In genomic region chr9:95327239-95327865, GRCh38 we compare ENCODE assay signal across 23 cellular contexts. TPM values are rescaled to one million over a fixed set of nuclear protein-coding genes. Genes with fewer than 3 reads are reported as not detected.
DNase-seq lines count a peak whose midpoint lies in the region; TF ChIP-seq lines count a peak whose summit lies in the region.
"Had no signal": no experiment of that assay in that cellular context is flagged by ENCODE, and none has a peak within 500 bp of the region (broad histone marks: within the 10 kb centered on the region; RNA-seq: fewer than 3 reads in every experiment).

No MANE protein-coding gene starts in this region.

- no TSS peak for BruUV-seq in OCI-LY7 (replicated peaks; lab: Mats Ljungman, UMichigan)

- no peaks in the 10 kb centered on the region for H3K79me2 ChIP-seq in OCI-LY7 (ENCODE audit: insufficient read depth, low read depth, low read length)

- no peak for TF ChIP-seq CTCF in OCI-LY7 (conservative IDR thresholded peaks at IDR 0.05; ENCODE audit: low read length)
- no peak for TF ChIP-seq CTCF in endodermal cell (conservative IDR thresholded peaks at IDR 0.05)

- H3K4me1 ChIP-seq in OCI-LY7 (ENCODE audit: insufficient read depth, low read length, poor library complexity, severe bottlenecking) (no peaks in the 10 kb centered on the region), endodermal cell (ENCODE audit: control insufficient read depth, insufficient read depth, low read length) (no peaks in the 10 kb centered on the region)

- H3K36me3 Mint-ChIP-seq in endodermal cell (ENCODE audit: low read depth) = peaks cover 5% of the 10 kb centered on the region

- no peaks in the 10 kb centered on the region for H3K9me2 ChIP-seq in OCI-LY7 (ENCODE audit: insufficient read depth, low read length)

- DNase-seq in DMS53 (lab: John Stamatoyannopoulos, UW) (peak; percentile 10), DMS53 treated with DMSO at 0.1 percent for 48 hours (lab: John Stamatoyannopoulos, UW; ENCODE audit: unreplicated experiment) (no peak), OCI-LY7 (ENCODE audit: low spot score) (peak; percentile 22), endodermal cell (no peak), NCI-H748 (lab: John Stamatoyannopoulos, UW; ENCODE audit: unreplicated experiment) (no peak), mesenteric fat pad (ENCODE audit: low spot score) (no peak)
- DNase-seq in stimulated activated naive CD4-positive, alpha-beta T cell treated with Interleukin-2 at 50 U/mL for 16 hours (lab: John Stamatoyannopoulos, UW) = no peak
- DNase-seq: 8988T; AML-193; C1 segment of cervical spinal cord; Calu3; CD8-positive, alpha-beta T cell; DMS79; Kasumi-1; MM.1S; NCI-H1048; NCI-H1417 treated with DMSO at 0.1 percent for 48 hours; NCI-H2029; NCI-H345; NCI-H524 treated with DMSO at 0.1 percent for 48 hours; SHP77 had no signal

- H3K27ac ChIP-seq in OCI-LY7 (ENCODE audit: low read depth, low read length, poor library complexity, severe bottlenecking) = no peak overlapping the region
- no peak overlapping the region for H3K27ac ChIP-seq in endodermal cell (ENCODE audit: low read depth, low read length)

- H3K9ac ChIP-seq in endodermal cell (ENCODE audit: extremely low read depth, low read length, poor library complexity, severe bottlenecking) = no peak overlapping the region

- 47 to 67% methylated on average over 1 of the region's 1 CpG for WGBS in endodermal cell (ENCODE audit: insufficient coverage in 1 of 2, insufficient read length in 1 of 2), 2 experiments

- no peak overlapping the region for H3K4me3 Mint-ChIP-seq in endodermal cell
- H3K4me3 Mint-ChIP-seq: CD8-positive, alpha-beta T cell; T-helper 1 cell treated with Interleukin-12 subunit alpha and Interleukin-12 subunit beta and Interleukin-4 antibody, amounts not matched to agents 30 μg/mL and 1 μg/mL, for 36 hours had no signal

- H3K9me3 ChIP-seq in OCI-LY7 (ENCODE audit: low read length) (peaks cover 48% of the 10 kb centered on the region), endodermal cell (ENCODE audit: control insufficient read depth, low read length) (peaks cover 54% of the 10 kb centered on the region)

- H3K27me3 Mint-ChIP-seq in endodermal cell (ENCODE audit: insufficient read depth) = peaks cover 5% of the 10 kb centered on the region

- intact Hi-C loops in OCI-LY7 (cut with micrococcal nuclease; ENCODE audit: unreplicated experiment) = no loop called here

- H2AFZ ChIP-seq in OCI-LY7 (ENCODE audit: low read length) = no peak overlapping the region

- H4K20me1 ChIP-seq in OCI-LY7 (ENCODE audit: insufficient read depth, low read length) = no peaks in the 10 kb centered on the region

- no peaks in the 10 kb centered on the region for H3K4me1 Mint-ChIP-seq in endodermal cell

- H3K36me3 ChIP-seq in OCI-LY7 (ENCODE audit: insufficient read depth, low read length) (no peaks in the 10 kb centered on the region), endodermal cell (ENCODE audit: control insufficient read depth, insufficient read depth, low read length) (no peaks in the 10 kb centered on the region)

- H3K4me3 ChIP-seq in OCI-LY7 (ENCODE audit: low read depth, low read length, poor library complexity, severe bottlenecking) (no peak overlapping the region), endodermal cell (ENCODE audit: low read length) (peak overlapping the region; percentile 40)
- H3K4me3 ChIP-seq: GM12878 had no signal

- no peak overlapping the region for H3K27ac Mint-ChIP-seq in endodermal cell
- H3K27ac Mint-ChIP-seq: CD8-positive, alpha-beta T cell; T-helper 1 cell treated with Interleukin-12 subunit alpha and Interleukin-12 subunit beta and Interleukin-4 antibody, amounts not matched to agents 30 μg/mL and 1 μg/mL, for 36 hours had no signal

- CTCF ChIA-PET in OCI-LY7 (lab: Charles Lee; ENCODE audit: unreplicated experiment) = no interaction called here

- peaks cover 82% of the 10 kb centered on the region for H3K9me3 Mint-ChIP-seq in endodermal cell

- no peaks in the 10 kb centered on the region for H3K27me3 ChIP-seq in endodermal cell (ENCODE audit: control insufficient read depth, insufficient read depth, low read length, poor library complexity, severe bottlenecking)

- POLR2A ChIA-PET in OCI-LY7 (lab: Charles Lee) = interaction anchor here (0.6 kb wide), 2 partner anchors 178 to 186 kb away, joined by 3 read pairs; no protein-coding TSS in a partner anchor

- H3K4me2 ChIP-seq in OCI-LY7 (ENCODE audit: low read length) = no peak overlapping the region

RNA-seq across cellular contexts. Expression of gene FANCC, which starts 9.8 kb away (rescaled TPM):
- 12.3 and 13.9 TPM in 2 replicates for total RNA-seq in OCI-LY7 (2014; rRNA removed; shearing (Covaris generic))
- total RNA-seq in OCI-LY7 (2022) = 28.7 TPM in 2 replicates
- total RNA-seq in endodermal cell = 10 to 100 TPM; 17.6 to 23.5 TPM
- 14.7 TPM for polyA plus RNA-seq in endodermal cell (2013, experiment 1 of 2)
- polyA plus RNA-seq in endodermal cell (2013, experiment 2 of 2) = 13.5 TPM
- 8.8 TPM for total RNA-seq in mesenteric fat pad

Comparison
In these comparisons a context has a peak if more than half of its experiments do, and no peak if none do; other contexts are left out.
1. DNase-seq: peak in DMS53 (single experiment) and OCI-LY7 (single experiment); none in DMS53 treated with DMSO at 0.1 percent for 48 hours (single experiment), endodermal cell (single experiment), stimulated activated naive CD4-positive, alpha-beta T cell treated with Interleukin-2 at 50 U/mL for 16 hours (single experiment), NCI-H748 (single experiment) and mesenteric fat pad (single experiment).